In the genomic region with DNA sequence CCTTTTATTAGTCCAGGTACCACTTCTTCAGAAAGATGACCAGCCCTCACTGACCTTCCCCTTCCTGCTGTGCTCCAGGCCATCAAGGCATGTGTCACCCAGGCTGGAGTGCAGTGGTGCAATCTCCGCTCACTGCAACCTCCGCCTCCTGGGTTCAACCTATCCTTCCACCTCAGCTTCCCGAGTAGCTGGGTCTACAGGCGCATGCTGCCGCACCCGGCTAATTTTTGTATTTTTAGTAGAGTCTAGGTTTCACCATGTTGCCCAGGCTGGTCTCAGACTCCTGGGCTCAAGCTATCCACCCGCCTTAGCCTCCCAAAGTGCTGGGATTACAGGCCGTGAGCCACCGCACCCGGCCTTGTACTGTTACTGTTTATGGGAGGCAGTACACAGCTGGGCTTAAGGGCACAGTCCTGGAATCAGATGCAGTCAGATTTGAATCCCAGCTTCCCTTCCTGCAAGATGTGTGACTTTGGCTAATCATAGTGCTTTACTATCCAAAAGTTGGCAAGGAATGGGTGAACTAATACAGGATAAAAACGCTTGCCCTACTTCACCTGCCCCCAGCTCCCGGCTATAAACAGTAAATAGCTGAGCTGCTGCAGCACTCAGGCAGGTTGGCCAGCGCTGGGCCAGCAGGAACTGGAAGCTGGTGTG, we compare ENCODE assay signal across 8 cellular contexts. TPM values are rescaled to one million over a fixed set of nuclear protein-coding genes. Genes with fewer than 3 reads are reported as not detected.
DNase-seq lines count a peak whose midpoint lies in the region; ATAC-seq and TF ChIP-seq lines count a peak whose summit lies in the region.

No MANE protein-coding gene starts in this region.

- DNase-seq in right atrium auricular region (ENCODE audit: low spot score) (no peak), GM10248 (ENCODE audit: extremely low spot score) (no peak), COLO829 (ENCODE audit: low spot score) (no peak), iPS-NIHi7 (ENCODE audit: extremely low spot score) (no peak)

- peaks cover 0 to 39% of the 10 kb centered on the region in 2 donors for H3K4me1 ChIP-seq in right atrium auricular region
- H3K4me1 ChIP-seq in skeletal muscle satellite cell (ENCODE audit: control insufficient read depth, insufficient read depth, low read length): peaks cover 32% of the 10 kb centered on the region

- peaks cover 56% of the 10 kb centered on the region for H3K36me3 ChIP-seq in right atrium auricular region
- H3K36me3 ChIP-seq in skeletal muscle satellite cell (ENCODE audit: insufficient read depth, low read length): peaks cover 48% of the 10 kb centered on the region

- TF ChIP-seq CTCF in VCaP (conservative IDR thresholded peaks at IDR 0.05): no peak
- TF ChIP-seq CTCF in right atrium auricular region (IDR thresholded peaks at IDR 0.05): no peak
- no peak for TF ChIP-seq CTCF in GM10248 (IDR thresholded peaks at IDR 0.05; ENCODE audit: control extremely low read depth, extremely low read depth, low read depth, missing control alignments)

- H3K9ac ChIP-seq in skeletal muscle satellite cell (ENCODE audit: low read depth, low read length): peak overlapping the region; percentile 52

- H3K27ac ChIP-seq in VCaP: peak overlapping the region; percentile 84
- H3K27ac ChIP-seq in right atrium auricular region: peak overlapping the region; percentile 96

- no peaks in the 10 kb centered on the region for H3K27me3 ChIP-seq in right atrium auricular region
- no peaks in the 10 kb centered on the region for H3K27me3 ChIP-seq in skeletal muscle satellite cell (ENCODE audit: control insufficient read depth, insufficient read depth, low read length)

- H3K4me3 ChIP-seq in right atrium auricular region (peak overlapping the region in 1 of 2 donors; percentile 56), skeletal muscle satellite cell (ENCODE audit: low read length) (peak overlapping the region; percentile 50)

- ATAC-seq in GM19351 (IDR thresholded peaks at IDR 0.05; ENCODE audit: unreplicated experiment): peak; percentile 11
- ATAC-seq in HG03432 (IDR thresholded peaks at IDR 0.05; ENCODE audit: unreplicated experiment): no peak

- H3K9me3 ChIP-seq in right atrium auricular region (no peaks in the 10 kb centered on the region), skeletal muscle satellite cell (replicated peaks; ENCODE audit: low read length) (no peaks in the 10 kb centered on the region)

- POLR2A ChIA-PET in GM10248 (lab: Yijun Ruan, JAX): interaction anchor here (0.5 to 3.2 kb wide), 5 partner anchors 11 to 1087 kb away, joined by 3 to 22 read pairs (median 4); a partner anchor contains a TSS

- CTCF ChIA-PET in GM10248 (lab: Yijun Ruan, JAX): interaction anchor here (0.8 to 2.5 kb wide), 13 partner anchors 9 to 183 kb away, joined by 3 to 15 read pairs (median 6); a partner anchor contains a TSS

- H3K4me2 ChIP-seq in skeletal muscle satellite cell (ENCODE audit: low read length): peak overlapping the region; percentile 82

RNA-seq across cellular contexts. Expression of a gene that starts 0.5 kb away (rescaled TPM):
- 10 to 100 TPM; 12.8 to 16.8 TPM for total RNA-seq in right atrium auricular region
- total RNA-seq in skeletal muscle satellite cell (2012; rRNA removed): 2.0 TPM in 1 of 2 replicates, not detected in the other

RNA-seq across cellular contexts. Expression of a gene that starts 10.3 kb away (rescaled TPM):
- total RNA-seq in right atrium auricular region: 10 to 100 TPM; 24.6 to 27.9 TPM
- total RNA-seq in skeletal muscle satellite cell (2012; rRNA removed): 45.6 and 46.3 TPM in 2 replicates

RNA-seq across cellular contexts. Expression of a gene that starts 17.4 kb away (rescaled TPM):
- 1 to 10 TPM; 7.4 to 8.3 TPM for total RNA-seq in right atrium auricular region
- total RNA-seq in skeletal muscle satellite cell (2012; rRNA removed): 9.9 and 16.4 TPM in 2 replicates

RNA-seq across cellular contexts. Expression of a gene that starts 17.6 kb away (rescaled TPM):
- total RNA-seq in right atrium auricular region: 10 to 100 TPM; 47.4 to 63.9 TPM
- 15.7 and 19.7 TPM in 2 replicates for total RNA-seq in skeletal muscle satellite cell (2012; rRNA removed)
